Comparison of ENCODE assay signal across 19 cellular contexts in genomic region chr10:77317221-77317620, GRCh38.
"Had no signal": no experiment of that assay in that cellular context is flagged by ENCODE, and none has a peak within 500 bp of the region (broad histone marks: within the 10 kb centered on the region; RNA-seq: fewer than 3 reads in every experiment).

No MANE protein-coding gene starts in this region.

- DNase-seq: IMR-90, Karpas-422, KG1, MM.1S, NCI-H1092 treated with DMSO at 0.1 percent for 48 hours, NCI-H1436, NCI-H187, NCI-H2029, NCI-H2081 treated with DMSO at 0.1 percent for 48 hours, NCI-H2171, NCI-H226, NCI-H510A, NCI-H524 treated with DMSO at 0.1 percent for 48 hours, NCI-H69, NCI-H774, SHP77, SK-N-SH, SW 1271 had no signal

- H3K27ac ChIP-seq: RWPE1 had no signal
